Comparison of ENCODE assay signal across 11 cellular contexts in the genomic region with DNA sequence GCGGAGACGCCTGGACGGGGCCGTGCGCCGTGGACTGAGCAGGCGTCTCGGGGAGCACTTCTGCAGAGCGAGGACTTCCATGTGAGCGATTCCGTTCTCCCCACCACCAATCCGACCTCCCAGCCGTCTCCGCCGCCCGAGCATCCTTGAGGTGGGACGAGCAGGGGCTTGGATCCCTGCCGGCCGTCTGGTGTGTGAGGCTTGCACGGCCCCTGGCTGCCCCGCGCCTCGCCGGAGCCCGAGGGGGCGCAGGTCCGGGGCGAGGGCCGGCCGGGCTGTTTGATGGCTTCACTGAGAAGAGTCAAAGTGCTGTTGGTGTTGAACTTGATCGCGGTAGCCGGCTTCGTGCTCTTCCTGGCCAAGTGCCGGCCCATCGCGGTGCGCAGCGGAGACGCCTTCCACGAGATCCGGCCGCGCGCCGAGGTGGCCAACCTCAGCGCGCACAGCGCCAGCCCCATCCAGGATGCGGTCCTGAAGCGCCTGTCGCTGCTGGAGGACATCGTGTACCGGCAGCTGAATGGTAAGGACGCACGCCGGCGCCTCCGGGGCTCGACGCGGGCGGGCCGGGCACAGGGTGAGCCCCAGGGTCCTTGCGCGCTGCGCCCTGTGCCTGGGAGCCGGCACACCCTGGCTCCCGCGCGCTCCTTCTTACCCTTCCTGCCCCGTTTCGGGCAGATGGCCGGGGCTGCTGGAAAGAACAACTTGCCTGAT. TPM values are rescaled to one million over a fixed set of nuclear protein-coding genes. Genes with fewer than 3 reads are reported as not detected.
DNase-seq lines count a peak whose midpoint lies in the region; ATAC-seq lines count a peak whose summit lies in the region.
"Had no signal": no experiment of that assay in that cellular context is flagged by ENCODE, and none has a peak within 500 bp of the region (broad histone marks: within the 10 kb centered on the region; RNA-seq: fewer than 3 reads in every experiment).

No MANE protein-coding gene starts in this region.

- H3K4me3 ChIP-seq in neuron (ENCODE audit: low read length), result peak overlapping the region; percentile 83
- H3K4me3 ChIP-seq in aorta (ENCODE audit: low read length in 2 of 2), result peak overlapping the region; percentile 55 to 56

- H3K4me1 ChIP-seq in neuron (ENCODE audit: insufficient read depth, low read length), result peaks cover 33% of the 10 kb centered on the region
- no peaks in the 10 kb centered on the region for H3K4me1 ChIP-seq in aorta (ENCODE audit: control insufficient read depth in 1 of 2, insufficient read depth in 2 of 2, low read length in 2 of 2)

- peak overlapping the region; percentile 86 for H2AFZ ChIP-seq in neuron (ENCODE audit: low read depth, low read length)

- peak; percentile 46 for DNase-seq in Right ventricle myocardium superior
- DNase-seq in cardiac septum (ENCODE audit: low spot score), result no peak
- peak in 23 of 42 donors; percentile 1 to 43 (median 27) for DNase-seq in head of caudate nucleus
- peak in 1 of 2 donors; percentile 77 for DNase-seq in aorta
- DNase-seq: naive B cell, NCI-H1694 treated with DMSO at 0.1 percent for 48 hours had no signal

- H3K9me3 ChIP-seq in neuron (ENCODE audit: low read length), result no peaks in the 10 kb centered on the region
- no peaks in the 10 kb centered on the region for H3K9me3 ChIP-seq in aorta (ENCODE audit: control insufficient read depth, low read length)

- intact Hi-C loops in Right ventricle myocardium superior (cut with DNase I), result loop anchor here (10.0 kb wide), 1 partner anchor 282 kb away; no protein-coding TSS in a partner anchor
- intact Hi-C loops in cardiac septum (cut with DNase I), result loop anchor here (5.0 kb wide), 3 partner anchors 105 to 480 kb away; no protein-coding TSS in a partner anchor
- intact Hi-C loops in head of caudate nucleus (cut with DNase I), result no loop called here
- intact Hi-C loops in aorta (cut with DNase I), result loop anchor here (5.0 to 10.0 kb wide), 5 partner anchors 102 to 602 kb away; no protein-coding TSS in a partner anchor

- H3K36me3 ChIP-seq in neuron (ENCODE audit: insufficient read depth, low read length) (peaks cover 20% of the 10 kb centered on the region), aorta (ENCODE audit: control insufficient read depth in 1 of 2, insufficient read depth in 2 of 2, low read length in 1 of 2) (no peaks in the 10 kb centered on the region)

- WGBS in aorta, 2 donors, result 2 to 3% methylated on average over 65 to 74 of the region's 74 CpGs

- peak; percentile 42 for ATAC-seq in Right ventricle myocardium superior (ENCODE audit: poor library complexity)
- ATAC-seq in aorta (ENCODE audit: low FRiP score), result peak; percentile 28
- ATAC-seq in GM21723 (IDR thresholded peaks at IDR 0.05; ENCODE audit: unreplicated experiment), result no peak
- ATAC-seq in GM19324 (IDR thresholded peaks at IDR 0.05; ENCODE audit: low FRiP score, unreplicated experiment), result no peak
- no peak for ATAC-seq in HG02571 (IDR thresholded peaks at IDR 0.05; ENCODE audit: unreplicated experiment)

- H3K27me3 ChIP-seq in neuron (ENCODE audit: insufficient read depth, low read length), result no peaks in the 10 kb centered on the region
- no peaks in the 10 kb centered on the region for H3K27me3 ChIP-seq in aorta (ENCODE audit: control insufficient read depth in 1 of 2, insufficient read depth in 2 of 2, low read length in 1 of 2)

- no peak overlapping the region for H3K27ac ChIP-seq in aorta (ENCODE audit: low read depth in 1 of 2, low read length in 2 of 2)

RNA-seq across cellular contexts. Expression of a gene that starts 0.7 kb away (rescaled TPM):
- 72.1 TPM for total RNA-seq in Right ventricle myocardium superior
- 60.6 TPM for total RNA-seq in cardiac septum
- total RNA-seq in aorta, result 10 to 100 TPM in 1 of 2 donors, 1 to 10 TPM in 1; 5.8 to 22.4 TPM
- 1 to 10 TPM; 1.3 to 2.3 TPM for polyA plus RNA-seq in aorta
- total RNA-seq: HT1080 had no signal

Comparison
In these comparisons a context has a peak if more than half of its experiments do, and no peak if none do; other contexts are left out.
1. ATAC-seq: peak in Right ventricle myocardium superior (single experiment) and aorta (single experiment); none in GM21723 (single experiment), GM19324 (single experiment) and HG02571 (single experiment).